20 cellular contexts compared by ENCODE assay signal in genomic region chr12:132335179-132335756, GRCh38. TPM values are rescaled to one million over a fixed set of nuclear protein-coding genes. Genes with fewer than 3 reads are reported as not detected.
DNase-seq lines count a peak whose midpoint lies in the region; ATAC-seq and FAIRE-seq lines count a peak whose summit lies in the region.
"Had no signal": no experiment of that assay in that cellular context is flagged by ENCODE, and none has a peak within 500 bp of the region (broad histone marks: within the 10 kb centered on the region; RNA-seq: fewer than 3 reads in every experiment).

No MANE protein-coding gene starts in this region.

- H3K36me3 ChIP-seq in mesenchymal stem cell (ENCODE audit: control insufficient read depth in 1 of 2, insufficient read depth in 2 of 2, low read depth in 1 of 2, low read length in 2 of 2) = no peaks in the 10 kb centered on the region

- no peak overlapping the region for H3K9ac ChIP-seq in mesenchymal stem cell (ENCODE audit: low read length)

- no peaks in the 10 kb centered on the region for H3K79me1 ChIP-seq in mesenchymal stem cell (replicated peaks; ENCODE audit: low read length, poor library complexity, severe bottlenecking)

- H2AK5ac ChIP-seq in mesenchymal stem cell (ENCODE audit: low read length, severe bottlenecking) = no peak overlapping the region

- no peaks in the 10 kb centered on the region for H3K36me3 Mint-ChIP-seq in activated naive CD4-positive, alpha-beta T cell treated with anti-CD3 and anti-CD28 coated beads, Interleukin-2, amount 10 ng/mL, durations not matched to agents 7 days and 5 days

- H3K9me3 ChIP-seq in mesenchymal stem cell (ENCODE audit: control insufficient read depth, low read length) = peaks cover 11% of the 10 kb centered on the region

- no peak for ATAC-seq in HG03521 (IDR thresholded peaks at IDR 0.05; ENCODE audit: unreplicated experiment)
- ATAC-seq in HG02884 (IDR thresholded peaks at IDR 0.05; ENCODE audit: unreplicated experiment) = no peak
- ATAC-seq: GM12878, GM23338 had no signal

- H3K27ac Mint-ChIP-seq in activated naive CD4-positive, alpha-beta T cell treated with anti-CD3 and anti-CD28 coated beads, Interleukin-2, amount 10 ng/mL, durations not matched to agents 7 days and 5 days = peak overlapping the region; percentile 0
- H3K27ac Mint-ChIP-seq: B cell; CD4-positive, alpha-beta T cell; GM23338 had no signal

- peak; percentile 93 for FAIRE-seq in HTR-8/SVneo (lab: Jason Lieb, UNC)
- peak; percentile 93 for FAIRE-seq in urothelium cell line (lab: Jason Lieb, UNC)
- FAIRE-seq: GM12878 had no signal

- peaks cover 2% of the 10 kb centered on the region for H3K4me1 ChIP-seq in mesenchymal stem cell (ENCODE audit: control insufficient read depth, insufficient read depth, low read depth, low read length)

- H2BK12ac ChIP-seq in mesenchymal stem cell (ENCODE audit: low read length in 2 of 2) = no peak overlapping the region

- H3K27me3 Mint-ChIP-seq in activated naive CD4-positive, alpha-beta T cell treated with anti-CD3 and anti-CD28 coated beads, Interleukin-2, amount 10 ng/mL, durations not matched to agents 7 days and 5 days = peaks cover 15% of the 10 kb centered on the region

- DNase-seq in activated naive CD4-positive, alpha-beta T cell treated with anti-CD3 and anti-CD28 coated beads, Interleukin-2, amount 10 ng/mL, durations not matched to agents 7 days and 5 days = no peak
- no peak for DNase-seq in activated naive CD4-positive, alpha-beta T cell treated with anti-CD3 and anti-CD28 coated beads, Interleukin-2, amount 50 U/mL, for 16 hours
- no peak for DNase-seq in HTR-8/SVneo (ENCODE audit: insufficient read length, low spot score)
- DNase-seq in mesenchymal stem cell = no peak
- no peak for DNase-seq in urothelium cell line (ENCODE audit: low spot score)
- no peak for DNase-seq in Kasumi-1 (lab: John Stamatoyannopoulos, UW)
- DNase-seq: ACHN; C1 segment of cervical spinal cord; Calu3; CD4-positive, alpha-beta T cell; DMS 273 treated with DMSO at 0.1 percent for 48 hours; H9; IMR-90; KG1 had no signal

- no peak overlapping the region for H3K23ac ChIP-seq in mesenchymal stem cell (ENCODE audit: low read length in 2 of 2)

- H3K4me2 ChIP-seq in mesenchymal stem cell (ENCODE audit: low read length, poor library complexity, severe bottlenecking) = no peak overlapping the region
- H3K4me2 ChIP-seq: GM23338 had no signal

- no peak overlapping the region for H3K14ac ChIP-seq in mesenchymal stem cell (ENCODE audit: low read length in 2 of 2)

- no peak overlapping the region for H2BK5ac ChIP-seq in mesenchymal stem cell (ENCODE audit: low read depth, low read length, poor library complexity, severe bottlenecking)

- H3K18ac ChIP-seq in mesenchymal stem cell (ENCODE audit: low read depth in 1 of 2, low read length in 2 of 2) = no peak overlapping the region

- H2AFZ ChIP-seq in mesenchymal stem cell (ENCODE audit: low read depth, low read length) = no peak overlapping the region
- H2AFZ ChIP-seq: GM23338 had no signal

- peaks cover 0 to 72% of the 10 kb centered on the region in 2 experiments for H3K27me3 ChIP-seq in mesenchymal stem cell (ENCODE audit: control insufficient read depth in 1 of 2, insufficient read depth in 1 of 2, low read length in 2 of 2)

- peaks cover 11% of the 10 kb centered on the region for H3K9me3 Mint-ChIP-seq in activated naive CD4-positive, alpha-beta T cell treated with anti-CD3 and anti-CD28 coated beads, Interleukin-2, amount 10 ng/mL, durations not matched to agents 7 days and 5 days
- H3K9me3 Mint-ChIP-seq: CD4-positive, alpha-beta T cell; GM23338 had no signal

- 85% methylated on average over 11 of the region's 11 CpGs for WGBS in mesenchymal stem cell

- no peak overlapping the region for H4K8ac ChIP-seq in mesenchymal stem cell (ENCODE audit: low read length)

- H3K4me1 Mint-ChIP-seq in activated naive CD4-positive, alpha-beta T cell treated with anti-CD3 and anti-CD28 coated beads, Interleukin-2, amount 10 ng/mL, durations not matched to agents 7 days and 5 days = no peaks in the 10 kb centered on the region
- H3K4me1 Mint-ChIP-seq: B cell, GM23338 had no signal

- H2BK120ac ChIP-seq in mesenchymal stem cell (ENCODE audit: low read depth, low read length) = no peak overlapping the region

- H3K4me3 Mint-ChIP-seq in activated naive CD4-positive, alpha-beta T cell treated with anti-CD3 and anti-CD28 coated beads, Interleukin-2, amount 10 ng/mL, durations not matched to agents 7 days and 5 days = no peak overlapping the region
- H3K4me3 Mint-ChIP-seq: B cell; CD4-positive, alpha-beta T cell; GM23338 had no signal

- CTCF ChIA-PET in activated naive CD4-positive, alpha-beta T cell treated with anti-CD3 and anti-CD28 coated beads, Interleukin-2, amount 10 ng/mL, durations not matched to agents 7 days and 5 days (lab: Charles Lee) = no interaction called here

- H2BK15ac ChIP-seq in mesenchymal stem cell (ENCODE audit: low read depth, poor library complexity, severe bottlenecking) = no peak overlapping the region

- peak overlapping the region; percentile 10 for H4K91ac ChIP-seq in mesenchymal stem cell (ENCODE audit: low read length)

- no peak overlapping the region for H3K4ac ChIP-seq in mesenchymal stem cell (ENCODE audit: low read depth in 1 of 2, low read length in 2 of 2)

- H3K4me3 ChIP-seq in mesenchymal stem cell (ENCODE audit: insufficient read depth in 1 of 2, low read depth in 1 of 2, low read length in 2 of 2) = no peak overlapping the region
- H3K4me3 ChIP-seq: GM12878, GM23338 had no signal

- no peak overlapping the region for H3K27ac ChIP-seq in mesenchymal stem cell (ENCODE audit: low read length, poor library complexity, severe bottlenecking)
- H3K27ac ChIP-seq: 22Rv1 had no signal

RNA-seq across cellular contexts. Expression of gene GALNT9, which starts 5.9 kb away (rescaled TPM):
- polyA plus RNA-seq in mesenchymal stem cell (2013, experiment 1 of 2) = not detected
- polyA plus RNA-seq in mesenchymal stem cell (2013, experiment 2 of 2) = not detected
